In the genomic region with DNA sequence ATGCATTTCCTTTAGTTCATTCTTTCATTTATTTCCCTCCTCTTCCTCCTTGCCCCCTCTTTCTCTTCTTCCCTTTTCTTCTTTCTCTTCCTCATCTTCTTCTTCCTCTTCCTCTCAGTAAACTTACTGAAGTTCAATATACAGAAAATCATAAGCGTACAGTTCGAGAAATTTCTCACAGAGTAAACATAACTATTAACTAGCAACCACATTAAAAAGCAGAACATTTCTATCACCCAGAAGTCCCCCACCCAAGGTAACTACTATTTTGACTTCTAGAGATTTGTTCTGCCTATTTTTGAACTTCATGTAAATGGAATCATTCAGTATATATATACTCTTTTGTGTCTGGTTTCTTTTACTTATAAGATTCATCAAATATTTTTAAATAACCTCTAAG, we compare ENCODE assay signal across 23 cellular contexts.
"Had no signal": no experiment of that assay in that cellular context is flagged by ENCODE, and none has a peak within 500 bp of the region (broad histone marks: within the 10 kb centered on the region; RNA-seq: fewer than 3 reads in every experiment).

No MANE protein-coding gene starts in this region.

- H3K4me1 ChIP-seq: ascending aorta, gastrocnemius medialis, uterus had no signal

- H3K4me1 Mint-ChIP-seq: nephron had no signal

- H3K4me3 Mint-ChIP-seq: activated CD4-positive, alpha-beta memory T cell treated with anti-CD3 and anti-CD28 coated beads for 36 hours; activated CD8-positive, alpha-beta memory T cell treated with anti-CD3 and anti-CD28 coated beads, Interleukin-2, amount 10 ng/mL, durations not matched to agents 7 days and 5 days; activated naive CD4-positive, alpha-beta T cell treated with anti-CD3 and anti-CD28 coated beads, Interleukin-2, amount 10 ng/mL, durations not matched to agents 7 days and 5 days; central memory CD8-positive, alpha-beta T cell; nephron had no signal

- H3K9me3 ChIP-seq: ascending aorta, gastrocnemius medialis, lower lobe of right lung, tibial nerve, uterus had no signal

- H3K36me3 Mint-ChIP-seq: activated CD4-positive, alpha-beta memory T cell treated with anti-CD3 and anti-CD28 coated beads for 36 hours; activated CD8-positive, alpha-beta memory T cell treated with anti-CD3 and anti-CD28 coated beads, Interleukin-2, amount 10 ng/mL, durations not matched to agents 7 days and 5 days had no signal

- H3K27ac Mint-ChIP-seq: activated CD4-positive, alpha-beta memory T cell treated with anti-CD3 and anti-CD28 coated beads for 36 hours; activated CD8-positive, alpha-beta memory T cell treated with anti-CD3 and anti-CD28 coated beads, Interleukin-2, amount 10 ng/mL, durations not matched to agents 7 days and 5 days; activated naive CD4-positive, alpha-beta T cell treated with anti-CD3 and anti-CD28 coated beads, Interleukin-2, amount 10 ng/mL, durations not matched to agents 7 days and 5 days; nephron had no signal

- H3K4me3 ChIP-seq: ascending aorta, gastrocnemius medialis, lower lobe of right lung, tibial nerve, uterus had no signal

- H3K27ac ChIP-seq: ascending aorta, gastrocnemius medialis, lower lobe of right lung, tibial nerve, uterus, WERI-Rb-1 had no signal

- H3K27me3 ChIP-seq: ascending aorta, gastrocnemius medialis, tibial nerve, uterus had no signal

- ATAC-seq: activated CD8-positive, alpha-beta memory T cell treated with anti-CD3 and anti-CD28 coated beads, Interleukin-2, amount 10 ng/mL, durations not matched to agents 7 days and 5 days; gastrocnemius medialis; lower lobe of right lung; stimulated activated naive CD8-positive, alpha-beta T cell treated with anti-CD3 and anti-CD28 coated beads, Interleukin-15, Interleukin-2, amounts not matched to agents 100 U/mL and 50 U/mL, for 24 hours had no signal

- H3K36me3 ChIP-seq: ascending aorta, gastrocnemius medialis, lower lobe of right lung, tibial nerve, uterus, WERI-Rb-1 had no signal

- H3K9me3 Mint-ChIP-seq: activated CD4-positive, alpha-beta memory T cell treated with anti-CD3 and anti-CD28 coated beads for 36 hours; activated naive CD4-positive, alpha-beta T cell treated with anti-CD3 and anti-CD28 coated beads, Interleukin-2, amount 10 ng/mL, durations not matched to agents 7 days and 5 days; central memory CD8-positive, alpha-beta T cell; nephron had no signal

- H3K27me3 Mint-ChIP-seq: activated CD4-positive, alpha-beta memory T cell treated with anti-CD3 and anti-CD28 coated beads for 36 hours; activated CD8-positive, alpha-beta memory T cell treated with anti-CD3 and anti-CD28 coated beads, Interleukin-2, amount 10 ng/mL, durations not matched to agents 7 days and 5 days; activated naive CD4-positive, alpha-beta T cell treated with anti-CD3 and anti-CD28 coated beads, Interleukin-2, amount 10 ng/mL, durations not matched to agents 7 days and 5 days; central memory CD8-positive, alpha-beta T cell had no signal

- DNase-seq: activated CD4-positive, alpha-beta memory T cell treated with anti-CD3 and anti-CD28 coated beads for 36 hours; activated CD4-positive, alpha-beta T cell treated with anti-CD3 and anti-CD28 coated beads for 4 hours; activated CD8-positive, alpha-beta memory T cell treated with anti-CD3 and anti-CD28 coated beads, Interleukin-2, amount 10 ng/mL, durations not matched to agents 7 days and 5 days; activated effector memory CD4-positive, alpha-beta T cell treated with Interleukin-2 at 50 U/mL for 16 hours; activated naive CD4-positive, alpha-beta T cell treated with anti-CD3 and anti-CD28 coated beads, Interleukin-2, amount 10 ng/mL, durations not matched to agents 7 days and 5 days; activated T-cell treated with anti-CD3 and anti-CD28 coated beads, Interleukin-2, amount 50 U/mL, for 1 hour; cortex of kidney; effector CD4-positive, alpha-beta T cell; gastrocnemius medialis; head of caudate nucleus; lower lobe of right lung; nucleus accumbens; stimulated activated CD4-positive, alpha-beta T cell treated with anti-CD3 and anti-CD28 coated beads, Interleukin-12 subunit alpha, Interleukin-12 subunit beta, amount 100 ng/mL, for 4 hours; stimulated activated CD4-positive, alpha-beta T cell treated with anti-CD3 and anti-CD28 coated beads, Interleukin-1b, Interleukin-23, amount 100 ng/mL, for 48 hours; stimulated activated CD8-positive, alpha-beta memory T cell treated with anti-CD3 and anti-CD28 coated beads, Interleukin-4, amount 100 ng/mL, for 48 hours; stimulated activated naive CD8-positive, alpha-beta T cell treated with anti-CD3 and anti-CD28 coated beads, Interleukin-15, Interleukin-2, amounts not matched to agents 100 U/mL and 50 U/mL, for 24 hours; T-helper 2 cell; uterus; WERI-Rb-1 had no signal
